20 cellular contexts compared by ENCODE assay signal in the genomic region with DNA sequence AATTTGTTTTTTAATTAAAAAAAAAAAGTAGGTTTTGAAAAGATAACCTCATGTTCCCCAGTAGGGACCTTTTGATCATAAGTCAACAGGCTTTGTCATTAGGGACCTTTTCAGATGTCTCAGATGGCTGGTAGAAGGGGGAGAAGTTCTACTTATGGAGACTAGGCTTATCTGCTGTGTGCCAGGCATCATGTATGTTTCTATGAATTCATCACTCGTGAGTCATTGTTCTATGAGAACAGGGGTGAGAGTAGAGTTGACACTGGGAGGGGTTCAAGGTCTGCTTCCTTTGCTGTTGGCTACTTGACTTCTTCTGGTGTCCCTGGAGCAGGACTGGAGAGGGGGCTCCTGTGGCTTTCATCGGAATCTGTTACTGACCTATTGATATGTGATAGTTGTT.
DNase-seq lines count a peak whose midpoint lies in the region; ATAC-seq, FAIRE-seq and TF ChIP-seq lines count a peak whose summit lies in the region.
"Had no signal": no experiment of that assay in that cellular context is flagged by ENCODE, and none has a peak within 500 bp of the region (broad histone marks: within the 10 kb centered on the region; RNA-seq: fewer than 3 reads in every experiment).

No MANE protein-coding gene starts in this region.

- TF ChIP-seq POLR2A in endothelial cell of umbilical vein (IDR thresholded peaks at IDR 0.05; ENCODE audit: low read depth, low read length): no peak

- CTCF ChIA-PET in endothelial cell of umbilical vein (lab: Charles Lee): interaction anchor here (1.2 kb wide), 1 partner anchor 69 kb away, joined by 7 read pairs; no protein-coding TSS in a partner anchor
- CTCF ChIA-PET in Calu3 (lab: Charles Lee): no interaction called here

- no peak overlapping the region for H3K27ac Mint-ChIP-seq in activated naive CD4-positive, alpha-beta T cell treated with anti-CD3 and anti-CD28 coated beads, Interleukin-2, amount 50 U/mL, for 72 hours
- peak overlapping the region; percentile 39 for H3K27ac Mint-ChIP-seq in stimulated activated effector memory CD8-positive, alpha-beta T cell treated with anti-CD3 and anti-CD28 coated beads, Interleukin-12 subunit alpha, Interleukin-12 subunit beta, amount 100 ng/mL, for 72 hours
- H3K27ac Mint-ChIP-seq in Calu3 (ENCODE audit: unreplicated experiment): no peak overlapping the region
- H3K27ac Mint-ChIP-seq: CD8-positive, alpha-beta memory T cell; dendritic cell treated with granulocyte-macrophage colony-stimulating factor and Interleukin-4, amounts not matched to agents 40 ng/mL and 50 ng/mL, for 4 days had no signal

- no peaks in the 10 kb centered on the region for H3K27me3 Mint-ChIP-seq in Calu3 (ENCODE audit: unreplicated experiment)
- H3K27me3 Mint-ChIP-seq: CD8-positive, alpha-beta memory T cell; dendritic cell treated with granulocyte-macrophage colony-stimulating factor and Interleukin-4, amounts not matched to agents 40 ng/mL and 50 ng/mL, for 4 days had no signal

- H3K27ac ChIP-seq in endothelial cell of umbilical vein (ENCODE audit: insufficient read depth, low read depth, low read length): no peak overlapping the region
- H3K27ac ChIP-seq in SJCRH30: no peak overlapping the region

- H3K9ac ChIP-seq in endothelial cell of umbilical vein (replicated peaks; ENCODE audit: extremely low read depth, insufficient read depth, low read length): no peak overlapping the region

- H3K4me2 ChIP-seq in endothelial cell of umbilical vein (ENCODE audit: insufficient read depth, low read length): peak overlapping the region; percentile 9

- intact Hi-C loops in endothelial cell of umbilical vein (cut with micrococcal nuclease): no loop called here
- intact Hi-C loops in Calu3 (cut with micrococcal nuclease; ENCODE audit: unreplicated experiment): no loop called here

- dilution Hi-C loops in endothelial cell of umbilical vein (cut with MboI; ENCODE audit: extremely low pct_ligation_motif_present, low sequenced_read_pairs): no loop called here

- no peak overlapping the region for H3K4me3 ChIP-seq in endothelial cell of umbilical vein (replicated peaks in 1 of 3; ENCODE audit: insufficient read depth in 1 of 3, low read depth in 1 of 3, low read length in 3 of 3)
- H3K4me3 ChIP-seq in SJCRH30: no peak overlapping the region

- no peaks in the 10 kb centered on the region for H3K79me2 ChIP-seq in endothelial cell of umbilical vein (ENCODE audit: control insufficient read depth, insufficient read depth, low read length)

- BruUV-seq in endothelial cell of umbilical vein (replicated peaks; lab: Mats Ljungman, UMichigan): no TSS peak
- no TSS peak for BruUV-seq in Calu3 (replicated peaks; lab: Mats Ljungman, UMichigan)

- no peaks in the 10 kb centered on the region for H3K4me1 ChIP-seq in endothelial cell of umbilical vein (ENCODE audit: control insufficient read depth, extremely low read depth, insufficient read depth, low read length)
- no peaks in the 10 kb centered on the region for H3K4me1 ChIP-seq in SJCRH30

- H3K9me1 ChIP-seq in endothelial cell of umbilical vein (replicated peaks; ENCODE audit: control insufficient read depth, extremely low read depth, insufficient read depth, low read length): no peaks in the 10 kb centered on the region

- no peak overlapping the region for H2AFZ ChIP-seq in endothelial cell of umbilical vein (ENCODE audit: low read depth, low read length)

- no peak for TF ChIP-seq CTCF in endothelial cell of umbilical vein (IDR thresholded peaks at IDR 0.05; ENCODE audit: extremely low read depth in 1 of 2, insufficient read depth in 1 of 2, low read depth in 1 of 2, low read length in 2 of 2)
- TF ChIP-seq CTCF in Calu3 (IDR thresholded peaks at IDR 0.05; ENCODE audit: unreplicated experiment): no peak

- H3K4me3 Mint-ChIP-seq in stimulated activated effector memory CD8-positive, alpha-beta T cell treated with anti-CD3 and anti-CD28 coated beads, Interleukin-12 subunit alpha, Interleukin-12 subunit beta, amount 100 ng/mL, for 72 hours: no peak overlapping the region
- H3K4me3 Mint-ChIP-seq in Calu3 (ENCODE audit: low read depth, unreplicated experiment): no peak overlapping the region
- H3K4me3 Mint-ChIP-seq: CD8-positive, alpha-beta memory T cell; dendritic cell treated with granulocyte-macrophage colony-stimulating factor and Interleukin-4, amounts not matched to agents 40 ng/mL and 50 ng/mL, for 4 days had no signal

- no peaks in the 10 kb centered on the region for H3K27me3 ChIP-seq in endothelial cell of umbilical vein (ENCODE audit: control insufficient read depth in 2 of 2, insufficient read depth in 2 of 2, low read length in 2 of 2)
- no peaks in the 10 kb centered on the region for H3K27me3 ChIP-seq in SJCRH30

- H3K36me3 ChIP-seq in endothelial cell of umbilical vein (ENCODE audit: control insufficient read depth in 2 of 2, extremely low read depth in 1 of 2, insufficient read depth in 2 of 2, low read length in 2 of 2) (no peaks in the 10 kb centered on the region), SJCRH30 (no peaks in the 10 kb centered on the region)

- no peaks in the 10 kb centered on the region for H4K20me1 ChIP-seq in endothelial cell of umbilical vein (replicated peaks; ENCODE audit: control insufficient read depth, extremely low read depth, insufficient read depth, low read length)

- H3K4me1 Mint-ChIP-seq in stimulated activated effector memory CD8-positive, alpha-beta T cell treated with anti-CD3 and anti-CD28 coated beads, Interleukin-12 subunit alpha, Interleukin-12 subunit beta, amount 100 ng/mL, for 72 hours: peaks cover 54% of the 10 kb centered on the region
- no peaks in the 10 kb centered on the region for H3K4me1 Mint-ChIP-seq in Calu3 (ENCODE audit: low read depth, unreplicated experiment)

- no peaks in the 10 kb centered on the region for H3K9me3 Mint-ChIP-seq in activated naive CD4-positive, alpha-beta T cell treated with anti-CD3 and anti-CD28 coated beads, Interleukin-2, amount 50 U/mL, for 72 hours
- no peaks in the 10 kb centered on the region for H3K9me3 Mint-ChIP-seq in stimulated activated effector memory CD8-positive, alpha-beta T cell treated with anti-CD3 and anti-CD28 coated beads, Interleukin-12 subunit alpha, Interleukin-12 subunit beta, amount 100 ng/mL, for 72 hours
- no peaks in the 10 kb centered on the region for H3K9me3 Mint-ChIP-seq in Calu3 (ENCODE audit: low read depth, unreplicated experiment)
- H3K9me3 Mint-ChIP-seq: CD8-positive, alpha-beta memory T cell; dendritic cell treated with granulocyte-macrophage colony-stimulating factor and Interleukin-4, amounts not matched to agents 40 ng/mL and 50 ng/mL, for 4 days had no signal

- DNase-seq in activated naive CD4-positive, alpha-beta T cell treated with anti-CD3 and anti-CD28 coated beads, Interleukin-2, amount 50 U/mL, for 72 hours (ENCODE audit: low spot score in 2 of 2): no peak
- no peak for DNase-seq in activated naive CD4-positive, alpha-beta T cell treated with anti-CD3 and anti-CD28 coated beads, Interleukin-2, amount 50 U/mL, for 16 hours
- DNase-seq in NCI-H226 (peak; percentile 49), endothelial cell of umbilical vein (ENCODE audit: low read depth, low spot score) (peak; percentile 12), DMS79 treated with DMSO at 0.1 percent for 48 hours (lab: John Stamatoyannopoulos, UW) (no peak), SJCRH30 (no peak), Calu3 (no peak)
- no peak for DNase-seq in stimulated activated effector memory CD8-positive, alpha-beta T cell treated with anti-CD3 and anti-CD28 coated beads, Interleukin-12 subunit alpha, Interleukin-12 subunit beta, amount 100 ng/mL, for 72 hours (ENCODE audit: low spot score in 2 of 2)
- DNase-seq: activated CD4-positive, alpha-beta T cell treated with anti-CD3 and anti-CD28 coated beads, Interleukin-2, amount 50 U/mL, for 48 hours; activated effector memory CD4-positive, alpha-beta T cell treated with Interleukin-2 at 50 U/mL for 16 hours; CD8-positive, alpha-beta memory T cell; GOT3; NCI-H1694 treated with DMSO at 0.1 percent for 48 hours; NCI-H510A treated with DMSO at 0.1 percent for 48 hours; nucleus accumbens; right cardiac atrium; T1000 had no signal

- peak; percentile 61 to 74 for ATAC-seq in activated naive CD4-positive, alpha-beta T cell treated with anti-CD3 and anti-CD28 coated beads, Interleukin-2, amount 50 U/mL, for 72 hours
- ATAC-seq in stimulated activated effector memory CD8-positive, alpha-beta T cell treated with anti-CD3 and anti-CD28 coated beads, Interleukin-12 subunit alpha, Interleukin-12 subunit beta, amount 100 ng/mL, for 72 hours: peak; percentile 82
- ATAC-seq: right cardiac atrium had no signal

- no peaks in the 10 kb centered on the region for H3K9me3 ChIP-seq in endothelial cell of umbilical vein (replicated peaks; ENCODE audit: control insufficient read depth, insufficient read depth, low read length)
- no peaks in the 10 kb centered on the region for H3K9me3 ChIP-seq in SJCRH30 (replicated peaks)

- peaks cover 5 to 7% of the 10 kb centered on the region in 2 donors for H3K36me3 Mint-ChIP-seq in activated naive CD4-positive, alpha-beta T cell treated with anti-CD3 and anti-CD28 coated beads, Interleukin-2, amount 50 U/mL, for 72 hours
- peaks cover 23% of the 10 kb centered on the region for H3K36me3 Mint-ChIP-seq in stimulated activated effector memory CD8-positive, alpha-beta T cell treated with anti-CD3 and anti-CD28 coated beads, Interleukin-12 subunit alpha, Interleukin-12 subunit beta, amount 100 ng/mL, for 72 hours
- no peaks in the 10 kb centered on the region for H3K36me3 Mint-ChIP-seq in Calu3 (ENCODE audit: insufficient read depth, unreplicated experiment)

- FAIRE-seq in endothelial cell of umbilical vein (lab: Jason Lieb, UNC): no peak
- FAIRE-seq: G401.6, GM12891 had no signal

- POLR2A ChIA-PET in endothelial cell of umbilical vein (lab: Charles Lee): no interaction called here

TF ChIP-seq in endothelial cell of umbilical vein, 7 proteins besides CTCF, POLR2A, EP300 and RAD21:
- no peak for TF ChIP-seq MYC (IDR thresholded peaks at IDR 0.05; ENCODE audit: low read depth, low read length)
- peak; percentile 36 for TF ChIP-seq FOS (IDR thresholded peaks at IDR 0.05; ENCODE audit: borderline replicate concordance, insufficient read depth, low read length)
- TF ChIP-seq GATA2 (IDR thresholded peaks at IDR 0.05; ENCODE audit: insufficient read depth, insufficient read length, low read depth, low read length): peak; percentile 39
- TF ChIP-seq POLR2AphosphoS5 (IDR thresholded peaks at IDR 0.05; ENCODE audit: insufficient read depth, low read depth, low read length): no peak
- TF ChIP-seq EZH2 (IDR thresholded peaks at IDR 0.05; ENCODE audit: borderline replicate concordance, low read depth, low read length, severe bottlenecking): no peak
- no peak for TF ChIP-seq JUN (IDR thresholded peaks at IDR 0.05; ENCODE audit: borderline replicate concordance, insufficient read depth, insufficient read length, low read depth)
- TF ChIP-seq, protein P1, sequence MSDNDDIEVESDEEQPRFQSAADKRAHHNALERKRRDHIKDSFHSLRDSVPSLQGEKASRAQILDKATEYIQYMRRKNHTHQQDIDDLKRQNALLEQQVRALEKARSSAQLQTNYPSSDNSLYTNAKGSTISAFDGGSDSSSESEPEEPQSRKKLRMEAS (IDR thresholded peaks at IDR 0.05; ENCODE audit: insufficient read depth, insufficient read length): no peak
TF ChIP-seq in endothelial cell of umbilical vein: peak in this region for 2.

Comparison
In these comparisons a context has a peak if more than half of its experiments do, and no peak if none do; other contexts are left out.
1. DNase-seq: peak in NCI-H226 (single experiment) and endothelial cell of umbilical vein (single experiment); none in activated naive CD4-positive, alpha-beta T cell treated with anti-CD3 and anti-CD28 coated beads, Interleukin-2, amount 50 U/mL, for 72 hours (0 of 2), activated naive CD4-positive, alpha-beta T cell treated with anti-CD3 and anti-CD28 coated beads, Interleukin-2, amount 50 U/mL, for 16 hours (single experiment), stimulated activated effector memory CD8-positive, alpha-beta T cell treated with anti-CD3 and anti-CD28 coated beads, Interleukin-12 subunit alpha, Interleukin-12 subunit beta, amount 100 ng/mL, for 72 hours (0 of 2), DMS79 treated with DMSO at 0.1 percent for 48 hours (single experiment), SJCRH30 (0 of 2) and Calu3 (single experiment).